20 cellular contexts compared by ENCODE assay signal in the genomic region with DNA sequence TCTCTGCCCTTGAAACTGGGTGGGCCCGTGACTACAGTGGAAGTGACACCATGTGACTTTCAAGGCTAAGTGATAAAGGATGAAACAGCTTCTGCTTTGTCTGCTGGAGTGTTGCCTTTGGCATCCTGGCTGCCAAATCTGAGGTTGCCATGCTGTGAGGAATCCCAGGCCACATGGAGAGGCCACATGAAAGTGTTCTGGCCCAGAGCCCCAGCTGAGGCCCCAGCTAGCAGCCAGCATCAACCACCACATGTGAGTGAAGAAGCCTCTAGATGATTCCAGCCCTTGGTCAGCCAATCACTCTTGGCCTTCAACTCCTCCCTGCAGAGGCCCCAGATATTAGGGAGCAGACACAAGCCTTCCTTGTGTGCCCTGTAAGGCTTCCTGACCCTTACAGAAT.
A peak's percentile ranks its signal among the peaks of the same experiment; 100 is the strongest.
DNase-seq lines count a peak whose midpoint lies in the region; ATAC-seq, FAIRE-seq and TF ChIP-seq lines count a peak whose summit lies in the region.
"Had no signal": no experiment of that assay in that cellular context is flagged by ENCODE, and none has a peak within 500 bp of the region (broad histone marks: within the 10 kb centered on the region; RNA-seq: fewer than 3 reads in every experiment).

No MANE protein-coding gene starts in this region.

- H4K91ac ChIP-seq in IMR-90 (ENCODE audit: insufficient read depth, low read depth, low read length) = no peak overlapping the region
- no peak overlapping the region for H4K91ac ChIP-seq in H1 (replicated peaks; ENCODE audit: insufficient read length, low read length)

- no peak overlapping the region for H2BK5ac ChIP-seq in IMR-90 (ENCODE audit: low read depth, low read length, poor library complexity, severe bottlenecking)
- H2BK5ac ChIP-seq in H1 (ENCODE audit: low read depth, low read length) = no peak overlapping the region

- H3K14ac ChIP-seq in IMR-90 (replicated peaks; ENCODE audit: low read depth, low read length) = no peak overlapping the region
- no peak overlapping the region for H3K14ac ChIP-seq in H1 (ENCODE audit: insufficient read length)

- H4K8ac ChIP-seq in IMR-90 (ENCODE audit: low read depth in 2 of 2, low read length in 2 of 2) (no peak overlapping the region), H1 (ENCODE audit: extremely low read depth, insufficient read depth, low read length) (no peak overlapping the region)

- H2BK20ac ChIP-seq in IMR-90 (ENCODE audit: low read depth, low read length) (no peak overlapping the region), H1 (ENCODE audit: low read length) (no peak overlapping the region)

- ATAC-seq in IMR-90 (ENCODE audit: low read depth) (no peak), GM18517 (IDR thresholded peaks at IDR 0.05; ENCODE audit: unreplicated experiment) (no peak)
- ATAC-seq: CD8-positive, alpha-beta T cell; HCT116 had no signal

- H3K56ac ChIP-seq in IMR-90 (ENCODE audit: extremely low read depth, insufficient read depth, low read length) (no peak overlapping the region), H1 (replicated peaks; ENCODE audit: insufficient read length, low read depth, low read length) (no peak overlapping the region)

- H3K79me2 ChIP-seq in H1 (ENCODE audit: control insufficient read depth in 1 of 2, insufficient read depth in 2 of 2, low read length in 2 of 2) = no peaks in the 10 kb centered on the region

- in situ Hi-C loops in IMR-90 (cut with MboI; ENCODE audit: low sequenced_read_pairs) = no loop called here

- CTCF ChIA-PET in IMR-90 (lab: Yijun Ruan, JAX) (no interaction called here), H1 (lab: Charles Lee; ENCODE audit: partially characterized antibody) (no interaction called here)

- H2BK12ac ChIP-seq in H1 (ENCODE audit: low read depth, low read length) = 0 out of 2 replicates have a peak overlapping the region, but pooled peaks have one; percentile 3

- no peak overlapping the region for H3K4ac ChIP-seq in IMR-90 (ENCODE audit: low read depth, low read length)
- H3K4ac ChIP-seq in H1 (replicated peaks; ENCODE audit: insufficient read length, low read depth, low read length) = no peak overlapping the region

- H2AFZ ChIP-seq in IMR-90 (replicated peaks; ENCODE audit: low read length, poor library complexity) (peak overlapping the region; percentile 17), H1 (ENCODE audit: low read length) (no peak overlapping the region)
- H2AFZ ChIP-seq: GM23248 had no signal

- no peak for FAIRE-seq in H1 (lab: Jason Lieb, UNC)
- FAIRE-seq: G401.6, GM12892, GM19239 had no signal

- no TSS peak for BruUV-seq in IMR-90 (replicated peaks; lab: Mats Ljungman, UMichigan)

- TF ChIP-seq CTCF in IMR-90 (conservative IDR thresholded peaks at IDR 0.05; ENCODE audit: low read depth, low read length) (no peak), H1 (IDR thresholded peaks at IDR 0.05; ENCODE audit: control extremely low read depth in 1 of 3, insufficient read depth in 1 of 3, low read depth in 1 of 3, low read length in 3 of 3) (no peak)

- H2BK15ac ChIP-seq in IMR-90 (ENCODE audit: low read depth, low read length) = no peak overlapping the region
- H2BK15ac ChIP-seq in H1 (ENCODE audit: low read length) = no peak overlapping the region

- H3K9me1 ChIP-seq in IMR-90 (ENCODE audit: insufficient read depth, low read length) = no peaks in the 10 kb centered on the region

- intact Hi-C loops in IMR-90 (cut with micrococcal nuclease) (no loop called here), posterior vena cava (cut with DNase I) (no loop called here)

- DNase-seq in IMR-90 (no peak), H1 (ENCODE audit: low read depth in 1 of 2, low spot score in 2 of 2) (no peak), posterior vena cava (ENCODE audit: low spot score) (peak; percentile 29), NCI-H1436 (lab: John Stamatoyannopoulos, UW) (no peak), inferior parietal cortex (ENCODE audit: extremely low spot score) (no peak)
- DNase-seq: Caco-2; CD4-positive, CD25-positive, alpha-beta regulatory T cell; CD8-positive, alpha-beta T cell; DMS153; DND-41; GM23248; H9; HFFc6 had no signal

- TF ChIP-seq RAD21 in IMR-90 (IDR thresholded peaks at IDR 0.05; ENCODE audit: low read length) = no peak
- no peak for TF ChIP-seq RAD21 in H1 (IDR thresholded peaks at IDR 0.05 in 1 of 2, conservative IDR thresholded peaks at IDR 0.05 in 1 of 2; ENCODE audit: low read depth in 2 of 2, low read length in 2 of 2)

- H3K4me3 ChIP-seq in IMR-90 (ENCODE audit: insufficient read depth, low read depth, low read length) (no peak overlapping the region), H1 (ENCODE audit: extremely low read depth in 1 of 4, insufficient read depth in 2 of 4, low read depth in 3 of 4, low read length in 4 of 4) (no peak overlapping the region)
- H3K4me3 ChIP-seq: BLaER1, GM23248 had no signal

- no peaks in the 10 kb centered on the region; the same call in 1 of the 2 replicates for H3K9me3 ChIP-seq in IMR-90 (ENCODE audit: control insufficient read depth, insufficient read depth, low read length)
- H3K9me3 ChIP-seq in H1 (ENCODE audit: insufficient read depth in 2 of 2, low read depth in 1 of 2, low read length in 1 of 2) = no peaks in the 10 kb centered on the region
- H3K9me3 ChIP-seq: BLaER1, Caco-2 had no signal

- no peak overlapping the region for H3K4me2 ChIP-seq in IMR-90 (ENCODE audit: low read depth, low read length)
- H3K4me2 ChIP-seq in H1 (ENCODE audit: insufficient read depth in 1 of 2, low read depth in 2 of 2, low read length in 2 of 2) = no peak overlapping the region
- H3K4me2 ChIP-seq: BLaER1 had no signal

- H4K20me1 ChIP-seq in IMR-90 (ENCODE audit: insufficient read depth, low read length) = no peaks in the 10 kb centered on the region
- H4K20me1 ChIP-seq in H1 (replicated peaks in 1 of 2; ENCODE audit: control insufficient read depth in 1 of 2, insufficient read depth in 2 of 2, low read length in 2 of 2) = no peaks in the 10 kb centered on the region
- H4K20me1 ChIP-seq: BLaER1 had no signal

- H3K36me3 ChIP-seq in IMR-90 (ENCODE audit: control insufficient read depth, insufficient read depth, low read length) = no peaks in the 10 kb centered on the region
- H3K36me3 ChIP-seq in H1 (ENCODE audit: control insufficient read depth in 2 of 4, insufficient read depth in 4 of 4, low read length in 3 of 4) = no peaks in the 10 kb centered on the region
- H3K36me3 ChIP-seq: BLaER1 had no signal

- H2AK9ac ChIP-seq in IMR-90 (replicated peaks; ENCODE audit: low read depth, low read length, poor library complexity) = no peak overlapping the region

- TF ChIP-seq EP300 in H1 (IDR thresholded peaks at IDR 0.05; ENCODE audit: borderline replicate concordance in 1 of 2, low read depth in 2 of 2, low read length in 2 of 2) = no peak

- H4K5ac ChIP-seq in IMR-90 (ENCODE audit: low read depth, low read length) (no peak overlapping the region), H1 (ENCODE audit: insufficient read length, low read depth, low read length) (no peak overlapping the region)

- POLR2A ChIA-PET in IMR-90 (lab: Charles Lee; ENCODE audit: unreplicated experiment) = no interaction called here
- POLR2A ChIA-PET in H1 (lab: Charles Lee; ENCODE audit: partially characterized antibody) = no interaction called here

- H3K9ac ChIP-seq in IMR-90 (ENCODE audit: low read depth, low read length) (no peak overlapping the region), H1 (replicated peaks in 1 of 4; ENCODE audit: extremely low read depth in 1 of 4, low read depth in 3 of 4, low read length in 3 of 4) (no peak overlapping the region)
- H3K9ac ChIP-seq: BLaER1, GM23248 had no signal

- dilution Hi-C loops in IMR-90 (cut with HindIII; ENCODE audit: low sequenced_read_pairs, unreplicated experiment) = no loop called here

- H3K4me1 ChIP-seq in IMR-90 (ENCODE audit: control insufficient read depth, insufficient read depth, low read length) (no peaks in the 10 kb centered on the region), H1 (replicated peaks in 1 of 4; ENCODE audit: control insufficient read depth in 3 of 4, insufficient read depth in 4 of 4, low read length in 3 of 4) (no peaks in the 10 kb centered on the region)
- H3K4me1 ChIP-seq: BLaER1, Caco-2 had no signal

- H3K27ac ChIP-seq in IMR-90 (ENCODE audit: insufficient read depth, low read length) = no peak overlapping the region
- no peak overlapping the region for H3K27ac ChIP-seq in H1 (ENCODE audit: low read depth, low read length)
- H3K27ac ChIP-seq: BLaER1, C4-2B, GM23248 had no signal

- TF ChIP-seq POLR2A in IMR-90 (IDR thresholded peaks at IDR 0.05; ENCODE audit: low read depth, low read length) (no peak), H1 (IDR thresholded peaks at IDR 0.05; ENCODE audit: control extremely low read depth in 1 of 2, low read depth in 2 of 2, low read length in 2 of 2) (no peak)

- H2BK120ac ChIP-seq in IMR-90 (ENCODE audit: low read depth, low read length) = no peak overlapping the region
- H2BK120ac ChIP-seq in H1 (replicated peaks; ENCODE audit: low read depth, low read length) = no peak overlapping the region

- no CpG with 5 or more reads among the region's 1 CpG for WGBS in IMR-90 (ENCODE audit: extremely low coverage in 2 of 2, insufficient read length in 1 of 2), 2 experiments
- WGBS in H1 (ENCODE audit: extremely low coverage in 1 of 2, insufficient coverage in 1 of 2, insufficient read length in 1 of 2, insufficient replicate concordance in 2 of 2, low coverage in 1 of 2, low lambda C conversion rate in 2 of 2, missing lambda C conversion rate in 1 of 2), 2 experiments = 100% methylated on average over 1 of the region's 1 CpG; no CpG with 5 or more reads in 1 of the 2 experiments

- no peak overlapping the region for H2AK5ac ChIP-seq in IMR-90 (ENCODE audit: low read depth, low read length)
- no peak overlapping the region for H2AK5ac ChIP-seq in H1 (ENCODE audit: low read depth, low read length)

- no peaks in the 10 kb centered on the region for H3K79me1 ChIP-seq in IMR-90 (ENCODE audit: low read depth in 1 of 2, low read length in 2 of 2)
- H3K79me1 ChIP-seq in H1 (ENCODE audit: low read depth, low read length) = no peaks in the 10 kb centered on the region

- no peaks in the 10 kb centered on the region for H3K23me2 ChIP-seq in H1 (ENCODE audit: low read depth, low read length)

- no peak overlapping the region for H3K18ac ChIP-seq in IMR-90 (ENCODE audit: low read depth, low read length)
- no peak overlapping the region for H3K18ac ChIP-seq in H1 (ENCODE audit: extremely low read depth, low read length)

- H3K23ac ChIP-seq in IMR-90 (ENCODE audit: low read depth, low read length) (no peak overlapping the region), H1 (ENCODE audit: insufficient read length) (no peak overlapping the region)

- H3K27me3 ChIP-seq in IMR-90 (ENCODE audit: control insufficient read depth, insufficient read depth, low read length) (peaks cover 5% of the 10 kb centered on the region), H1 (replicated peaks in 1 of 4; ENCODE audit: control insufficient read depth in 3 of 4, extremely low read depth in 1 of 4, insufficient read depth in 3 of 4, low read length in 3 of 4) (no peaks in the 10 kb centered on the region)
- H3K27me3 ChIP-seq: BLaER1 had no signal

TF ChIP-seq in IMR-90, 13 proteins besides CTCF, POLR2A, EP300 and RAD21 (continues in another document):
- TF ChIP-seq FOS (IDR thresholded peaks at IDR 0.05; ENCODE audit: low read depth, low read length) (no peak), RFX5 (IDR thresholded peaks at IDR 0.05; ENCODE audit: low read depth, low read length) (no peak)

TF ChIP-seq in H1, 55 proteins besides CTCF, POLR2A, EP300 and RAD21 (continues in another document):
- TF ChIP-seq TAF1 (IDR thresholded peaks at IDR 0.05; ENCODE audit: low read depth, low read length) = no peak
